8 cellular contexts compared by ENCODE assay signal in the genomic region with DNA sequence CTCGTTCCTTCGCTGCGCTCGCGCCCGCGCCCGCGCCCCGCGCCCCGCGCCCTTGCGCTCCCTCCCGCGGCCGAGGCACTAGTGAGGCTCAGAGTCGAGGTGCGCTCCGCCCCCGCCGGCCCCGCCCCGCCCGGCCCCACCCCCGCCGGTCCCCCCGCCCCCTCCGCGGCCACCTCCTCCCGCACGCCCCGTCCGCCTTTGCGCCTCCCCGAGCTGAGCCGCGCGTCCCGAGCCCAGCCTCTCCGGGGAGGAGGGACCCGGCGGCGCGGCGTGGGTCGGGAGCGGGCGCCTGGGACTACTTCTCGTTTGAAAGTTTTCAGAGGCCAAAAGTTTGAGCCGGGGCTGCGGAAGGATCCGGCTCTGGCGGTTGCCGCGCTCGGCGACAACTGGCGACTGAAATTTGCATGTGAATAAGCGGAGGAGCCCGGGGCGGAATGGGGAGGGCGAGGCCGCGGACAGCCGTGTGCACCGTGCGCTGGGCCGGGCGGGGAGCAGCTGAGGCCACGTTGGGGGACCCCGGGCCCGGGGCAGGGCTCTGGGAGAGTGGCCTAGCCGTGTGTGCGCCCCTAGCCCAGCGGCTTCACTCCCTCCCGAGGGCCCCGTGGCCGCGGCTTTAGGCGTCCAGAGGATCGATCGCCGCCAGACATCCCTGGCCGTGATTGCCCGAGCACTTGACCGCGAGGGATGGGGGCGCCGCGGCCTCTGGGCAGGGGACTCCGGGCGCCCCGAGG. TPM values are rescaled to one million over a fixed set of nuclear protein-coding genes. Genes with fewer than 3 reads are reported as not detected.
A peak's percentile ranks its signal among the peaks of the same experiment; 100 is the strongest.
DNase-seq lines count a peak whose midpoint lies in the region; ATAC-seq, FAIRE-seq and TF ChIP-seq lines count a peak whose summit lies in the region.

NOTCH1 (minus strand) TSS at position 83 of the 731 bp plus-strand sequence. CDS start 262 bp downstream, outside the sequence.

- H3K27me3 ChIP-seq in SK-N-SH (ENCODE audit: insufficient read depth) (no peaks in the 10 kb centered on the region), thoracic aorta (replicated peaks; ENCODE audit: insufficient read depth) (no peaks in the 10 kb centered on the region)

- H3K36me3 ChIP-seq in SK-N-SH (replicated peaks in 1 of 2; ENCODE audit: control insufficient read depth in 1 of 2, insufficient read depth in 2 of 2, low read length in 1 of 2): peaks cover 0 to 4% of the 10 kb centered on the region in 2 experiments
- H3K36me3 ChIP-seq in thoracic aorta: peaks cover 7% of the 10 kb centered on the region

- H3K4me3 ChIP-seq in SK-N-SH (ENCODE audit: low read depth in 2 of 2, low read length in 1 of 2) (peak within 1 kb of the TSS; percentile 69 to 95), thoracic aorta (peak within 1 kb of the TSS; percentile 91)

- no peak for TF ChIP-seq RAD21 in SK-N-SH (IDR thresholded peaks at IDR 0.05; ENCODE audit: low read length)

- peak within 1 kb of the TSS; percentile 68 for H2AFZ ChIP-seq in SK-N-SH (ENCODE audit: low read depth)

- POLR2A ChIA-PET in SK-N-SH (lab: Yijun Ruan, JAX): no interaction called here

- H3K36me3 Mint-ChIP-seq in osteocyte (ENCODE audit: unreplicated experiment): peaks cover 2% of the 10 kb centered on the region

- no peaks in the 10 kb centered on the region for H3K9me3 Mint-ChIP-seq in osteocyte (ENCODE audit: unreplicated experiment)

- H3F3A ChIP-seq in SK-N-SH (replicated peaks; ENCODE audit: insufficient read depth): no peaks in the 10 kb centered on the region

- TF ChIP-seq EP300 in SK-N-SH (IDR thresholded peaks at IDR 0.05; ENCODE audit: borderline replicate concordance in 1 of 2, low read depth in 1 of 2, low read length in 1 of 2): peak in 1 of 2 experiments; percentile 47; a peak in 1 of 4 replicates

- H3K4me2 ChIP-seq in SK-N-SH: peak within 1 kb of the TSS; percentile 99

- H3K9me3 ChIP-seq in SK-N-SH (no peaks in the 10 kb centered on the region), thoracic aorta (no peaks in the 10 kb centered on the region)

- TF ChIP-seq CTCF in SK-N-SH (IDR thresholded peaks at IDR 0.05) (no peak), osteocyte (IDR thresholded peaks at IDR 0.05) (peak; percentile 33), thoracic aorta (IDR thresholded peaks at IDR 0.05) (peak; percentile 3)

- H3K9me2 ChIP-seq in SK-N-SH: no peaks in the 10 kb centered on the region

- peak within 1 kb of the TSS; percentile 80 for H3K27ac Mint-ChIP-seq in osteocyte (ENCODE audit: unreplicated experiment)

- no peaks in the 10 kb centered on the region for H3K27me3 Mint-ChIP-seq in osteocyte (ENCODE audit: unreplicated experiment)

- ATAC-seq in GM21367 (IDR thresholded peaks at IDR 0.05; ENCODE audit: unreplicated experiment) (peak; percentile 47), thoracic aorta (ENCODE audit: insufficient number of reproducible peaks, low FRiP score, low read depth) (peak; percentile 55)

- H3K4me1 ChIP-seq in SK-N-SH (ENCODE audit: control insufficient read depth in 1 of 2, insufficient read depth in 2 of 2, low read depth in 1 of 2, low read length in 1 of 2) (peaks cover 17 to 30% of the 10 kb centered on the region in 2 experiments; a peak in 3 of 4 replicates), thoracic aorta (ENCODE audit: control insufficient read depth in 1 of 2, low read depth in 2 of 2) (peaks cover 36 to 60% of the 10 kb centered on the region in 2 donors)

- peaks cover 53% of the 10 kb centered on the region for H3K4me1 Mint-ChIP-seq in osteocyte (ENCODE audit: unreplicated experiment)

- H3K4me3 Mint-ChIP-seq in osteocyte (ENCODE audit: unreplicated experiment): peak within 1 kb of the TSS; percentile 81

- no peak for FAIRE-seq in HTR-8/SVneo (lab: Jason Lieb, UNC)

- H4K20me1 ChIP-seq in SK-N-SH (ENCODE audit: insufficient read depth): peaks cover 19% of the 10 kb centered on the region

- 3% methylated on average over 38 of the region's 94 CpGs for WGBS in SK-N-SH (ENCODE audit: low lambda C conversion rate)

- H3K27ac ChIP-seq in SK-N-SH (ENCODE audit: low read depth in 2 of 2, low read length in 1 of 2): peak within 1 kb of the TSS; percentile 74
- H3K27ac ChIP-seq in thoracic aorta: peak within 1 kb of the TSS; percentile 94 to 100

- DNase-seq in DMS 273 treated with DMSO at 0.1 percent for 48 hours (lab: John Stamatoyannopoulos, UW): peak; percentile 57
- peak; percentile 80 for DNase-seq in HTR-8/SVneo (ENCODE audit: insufficient read length, low spot score)
- DNase-seq in SK-N-SH: peak; percentile 88
- peak; percentile 88 for DNase-seq in activated naive CD4-positive, alpha-beta T cell treated with anti-CD3 and anti-CD28 coated beads, Interleukin-2, amount 50 U/mL, for 16 hours
- DNase-seq in glomerular visceral epithelial cell (ENCODE audit: extremely low spot score): peak; percentile 93
- DNase-seq in osteocyte (ENCODE audit: extremely low spot score, unreplicated experiment): peak; percentile 93
- DNase-seq in thoracic aorta (ENCODE audit: low spot score): peak; percentile 51

- CTCF ChIA-PET in SK-N-SH (lab: Yijun Ruan, JAX): no interaction called here

- peaks cover 30% of the 10 kb centered on the region for H3K79me2 ChIP-seq in SK-N-SH (ENCODE audit: insufficient read depth)

- peak within 1 kb of the TSS; percentile 84 for H3K9ac ChIP-seq in SK-N-SH

TF ChIP-seq in SK-N-SH, 30 proteins besides CTCF, POLR2A, EP300 and RAD21 (continues in another document):
- TF ChIP-seq FOSL2 (IDR thresholded peaks at IDR 0.05; ENCODE audit: borderline replicate concordance, low read depth) (no peak; the same call in 1 of the 2 replicates), REST (IDR thresholded peaks at IDR 0.05; ENCODE audit: low read depth, low read length) (peak; percentile 25; the same call in 1 of the 2 replicates), FOXJ3 (CRISPR knock-in tag; IDR thresholded peaks at IDR 0.05) (no peak), NFIC (IDR thresholded peaks at IDR 0.05; ENCODE audit: borderline replicate concordance) (peak; percentile 63; the same call in 1 of the 2 replicates), MXI1 (IDR thresholded peaks at IDR 0.05; ENCODE audit: low read depth, low read length) (0 out of 2 replicates have a peak, but pooled peaks have one; percentile 30), FOXM1 (IDR thresholded peaks at IDR 0.05; ENCODE audit: low read depth) (0 out of 2 replicates have a peak, but pooled peaks have one; percentile 49), ZBTB33 (IDR thresholded peaks at IDR 0.05; ENCODE audit: borderline replicate concordance, low read depth) (no peak), SMC3 (IDR thresholded peaks at IDR 0.05; ENCODE audit: low read depth, low read length) (no peak), CHD2 (IDR thresholded peaks at IDR 0.05; ENCODE audit: low read length, partially characterized antibody) (peak; percentile 51), RXRA (IDR thresholded peaks at IDR 0.05; ENCODE audit: borderline replicate concordance, low read depth) (peak; percentile 44; the same call in 1 of the 2 replicates), TAF1 (IDR thresholded peaks at IDR 0.05; ENCODE audit: borderline replicate concordance, low read depth, low read length) (peak; percentile 57), YY1 (IDR thresholded peaks at IDR 0.05; ENCODE audit: low read depth) (peak; percentile 55), POLR2AphosphoS5 (IDR thresholded peaks at IDR 0.05; ENCODE audit: low read depth, low read length) (peak; percentile 29; the same call in 1 of the 2 replicates), SIN3A (IDR thresholded peaks at IDR 0.05; ENCODE audit: borderline replicate concordance, low read depth, low read length) (peak; percentile 65; the same call in 1 of the 2 replicates), NRF1 (IDR thresholded peaks at IDR 0.05; ENCODE audit: low read depth, low read length) (0 out of 2 replicates have a peak, but pooled peaks have one; percentile 1)

RNA-seq across cellular contexts. Expression of gene NOTCH1, which starts in this region (rescaled TPM):
- 2.6 and 6.6 TPM in 2 replicates for polyA plus RNA-seq in SK-N-SH (2012; rRNA removed)
- polyA plus RNA-seq in SK-N-SH (2012; cell fraction: cytosol; rRNA removed): 3.3 and 4.8 TPM in 2 replicates
- polyA plus RNA-seq in SK-N-SH (2012; cell fraction: nucleus; rRNA removed): 25.0 and 35.2 TPM in 2 replicates
- total RNA-seq in osteocyte: 44.9 and 53.6 TPM in 2 replicates
- 10 to 100 TPM; 40.9 to 48.1 TPM for total RNA-seq in thoracic aorta

Comparison
In these comparisons a context has a peak if more than half of its experiments do, and no peak if none do; other contexts are left out.
1. Peak in every context shown above with its lines: DNase-seq, ATAC-seq, H3K4me3 ChIP-seq and H3K27ac ChIP-seq.